8 cellular contexts compared by ENCODE assay signal in genomic region chrX:65690057-65690855, GRCh38. TPM values are rescaled to one million over a fixed set of nuclear protein-coding genes. Genes with fewer than 3 reads are reported as not detected.
DNase-seq lines count a peak whose midpoint lies in the region; ATAC-seq and TF ChIP-seq lines count a peak whose summit lies in the region.

No MANE protein-coding gene starts in this region.

- H3K9ac ChIP-seq in BLaER1 treated with 17β-estradiol and CSF1 and Interleukin-3, amounts not matched to agents 10 nM and 100 nM, result peak overlapping the region in 1 of 11 experiments; percentile 24; a peak in 1 of 22 replicates

- H3K27ac Mint-ChIP-seq in naive B cell, result peak overlapping the region; percentile 92 to 97 (median 94)

- peaks cover 78 to 99% (median 81%) of the 10 kb centered on the region in 3 donors for H3K4me1 Mint-ChIP-seq in naive B cell

- no peak overlapping the region for H3K4me3 ChIP-seq in BLaER1 treated with 17β-estradiol and CSF1 and Interleukin-3, amounts not matched to agents 10 nM and 100 nM
- peak overlapping the region; percentile 22 for H3K4me3 ChIP-seq in coronary artery

- H3K9me3 ChIP-seq in BLaER1 treated with 17β-estradiol and CSF1 and Interleukin-3, amounts not matched to agents 10 nM and 100 nM (replicated peaks in 1 of 11), result no peaks in the 10 kb centered on the region

- H3K36me3 Mint-ChIP-seq in naive B cell, result peaks cover 13 to 17% of the 10 kb centered on the region in 2 donors

- no peaks in the 10 kb centered on the region for H3K27me3 Mint-ChIP-seq in naive B cell

- H4K20me1 ChIP-seq in BLaER1 treated with 17β-estradiol and CSF1 and Interleukin-3, amounts not matched to agents 10 nM and 100 nM, result peaks cover 68 to 97% (median 74%) of the 10 kb centered on the region in 11 experiments

- H3K4me3 Mint-ChIP-seq in naive B cell, result peak overlapping the region; percentile 27 to 79 (median 68)

- DNase-seq in MV-4-11 (lab: John Stamatoyannopoulos, UW) (peak; percentile 45), coronary artery (ENCODE audit: low spot score) (peak; percentile 82), naive B cell (no peak), amniotic stem cell (lab: John Stamatoyannopoulos, UW) (no peak)

- H3K36me3 ChIP-seq in BLaER1 treated with 17β-estradiol and CSF1 and Interleukin-3, amounts not matched to agents 10 nM and 100 nM, result peaks cover 0 to 45% (median 19%) of the 10 kb centered on the region in 11 experiments; a peak in 14 of 22 replicates

- peaks cover 58 to 100% (median 96%) of the 10 kb centered on the region in 10 experiments for H3K4me1 ChIP-seq in BLaER1 treated with 17β-estradiol and CSF1 and Interleukin-3, amounts not matched to agents 10 nM and 100 nM

- peak overlapping the region in 10 of 11 experiments; percentile 3 to 59 (median 26); a peak in 13 of 22 replicates for H3K27ac ChIP-seq in BLaER1 treated with 17β-estradiol and CSF1 and Interleukin-3, amounts not matched to agents 10 nM and 100 nM
- peak overlapping the region; percentile 67 to 75 for H3K27ac ChIP-seq in coronary artery

- H3K27me3 ChIP-seq in BLaER1 treated with 17β-estradiol and CSF1 and Interleukin-3, amounts not matched to agents 10 nM and 100 nM, result peaks cover 0 to 31% (median 6%) of the 10 kb centered on the region in 11 experiments; a peak in 7 of 22 replicates

- peaks cover 0 to 4% (median 0%) of the 10 kb centered on the region in 7 donors for H3K9me3 Mint-ChIP-seq in naive B cell

- H3K4me2 ChIP-seq in BLaER1 treated with 17β-estradiol and CSF1 and Interleukin-3, amounts not matched to agents 10 nM and 100 nM, result peak overlapping the region in 10 of 11 experiments; percentile 13 to 96 (median 66); a peak in 17 of 22 replicates

- ATAC-seq in naive B cell (ENCODE audit: low read depth in 2 of 2) (no peak), GM19328 (IDR thresholded peaks at IDR 0.05; ENCODE audit: unreplicated experiment) (no peak), GM21717 (IDR thresholded peaks at IDR 0.05; ENCODE audit: unreplicated experiment) (no peak)
- no peak for ATAC-seq in activated CD4-positive, CD25-positive, alpha-beta regulatory T cell treated with anti-CD3 and anti-CD28 coated beads, Interleukin-2, amount 50 U/mL, for 24 hours

- TF ChIP-seq CTCF in coronary artery (IDR thresholded peaks at IDR 0.05), result no peak

RNA-seq across cellular contexts. Expression of gene MSN, which starts 22.8 kb away (rescaled TPM):
- 100 to 1,000 TPM; 494 to 728 (median 559) TPM for polyA plus RNA-seq in naive B cell (ENCODE audit: low read depth in 6 of 6)

Comparison
In these comparisons a context has a peak if more than half of its experiments do, and no peak if none do; other contexts are left out.
1. DNase-seq: peak in MV-4-11 (single experiment) and coronary artery (single experiment); none in naive B cell (single experiment) and amniotic stem cell (single experiment).